ENCODE assay signal across 1 cellular context in the genomic region with DNA sequence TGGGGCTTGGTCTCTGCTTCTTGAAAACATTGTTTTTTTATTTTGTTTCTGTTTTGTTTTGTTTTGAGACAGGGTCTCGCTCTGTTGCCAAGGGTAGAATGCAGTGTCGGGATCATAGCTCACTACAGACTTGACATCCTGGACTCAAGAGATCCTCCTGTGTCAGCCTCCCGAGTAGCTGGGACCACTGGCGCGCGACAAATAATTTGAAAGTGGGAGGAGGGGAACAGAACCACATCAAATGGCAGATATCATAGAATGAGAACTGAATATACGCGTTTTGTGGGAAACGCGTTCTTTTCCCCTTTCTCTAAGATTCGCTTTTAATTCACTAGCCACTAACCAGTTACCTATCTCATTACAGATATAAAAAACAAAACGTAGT.
TF ChIP-seq lines count a peak whose summit lies in the region.

No MANE protein-coding gene starts in this region.

TF ChIP-seq in H1, 55 proteins besides CTCF, POLR2A, EP300 and RAD21:
- TF ChIP-seq EZH2 (IDR thresholded peaks at IDR 0.05; ENCODE audit: low read depth, low read length, severe bottlenecking), result peak; percentile 12
- TF ChIP-seq GABPA (IDR thresholded peaks at IDR 0.05; ENCODE audit: borderline replicate concordance, insufficient read depth, low read length), result no peak
